ENCODE assay signal across 1 cellular context in the genomic region with DNA sequence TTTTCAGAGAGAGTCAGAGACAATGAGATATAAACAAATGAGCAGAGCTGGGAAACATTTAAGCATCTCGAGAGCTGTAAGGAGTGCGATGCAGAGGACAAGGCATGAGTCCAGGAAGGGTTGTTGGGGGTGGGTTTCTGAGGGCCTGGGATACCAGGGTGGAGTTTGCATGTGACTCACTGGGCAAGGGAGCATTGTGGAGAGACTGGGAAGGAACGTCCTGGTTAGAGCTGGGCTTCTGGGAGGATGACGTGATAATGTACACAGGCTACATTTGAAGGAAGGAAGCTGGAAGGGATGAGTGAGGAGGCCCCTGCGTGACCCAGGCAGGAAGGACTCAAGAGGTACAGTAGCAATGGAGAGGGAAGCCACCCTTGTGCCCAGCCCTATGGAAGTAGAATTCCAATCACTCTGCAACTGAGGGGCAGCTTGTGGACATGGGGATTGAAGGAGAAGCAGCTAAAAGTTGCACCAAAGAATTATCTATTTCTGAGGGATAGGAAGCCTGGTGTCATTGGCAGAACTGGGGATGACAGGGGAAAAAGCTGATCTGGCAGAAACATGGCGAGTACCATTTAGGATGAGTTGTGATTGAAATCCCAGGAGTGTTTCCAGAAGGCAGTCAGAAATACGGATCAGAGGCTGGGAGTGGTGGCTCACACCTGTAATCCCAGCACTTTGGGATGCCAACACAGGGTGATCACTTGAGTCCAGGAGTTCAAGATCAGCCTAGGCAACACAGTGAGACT.
A peak's percentile ranks its signal among the peaks of the same experiment; 100 is the strongest.
TF ChIP-seq lines count a peak whose summit lies in the region.

No MANE protein-coding gene starts in this region.

TF ChIP-seq in IMR-90, 13 proteins besides CTCF, POLR2A, EP300 and RAD21 (continued from another document):
- peak; percentile 76; the same call in 1 of the 2 replicates for TF ChIP-seq MAZ (IDR thresholded peaks at IDR 0.05; ENCODE audit: borderline replicate concordance, low read depth, low read length)
- TF ChIP-seq, protein P1, sequence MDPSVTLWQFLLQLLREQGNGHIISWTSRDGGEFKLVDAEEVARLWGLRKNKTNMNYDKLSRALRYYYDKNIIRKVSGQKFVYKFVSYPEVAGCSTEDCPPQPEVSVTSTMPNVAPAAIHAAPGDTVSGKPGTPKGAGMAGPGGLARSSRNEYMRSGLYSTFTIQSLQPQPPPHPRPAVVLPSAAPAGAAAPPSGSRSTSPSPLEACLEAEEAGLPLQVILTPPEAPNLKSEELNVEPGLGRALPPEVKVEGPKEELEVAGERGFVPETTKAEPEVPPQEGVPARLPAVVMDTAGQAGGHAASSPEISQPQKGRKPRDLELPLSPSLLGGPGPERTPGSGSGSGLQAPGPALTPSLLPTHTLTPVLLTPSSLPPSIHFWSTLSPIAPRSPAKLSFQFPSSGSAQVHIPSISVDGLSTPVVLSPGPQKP (IDR thresholded peaks at IDR 0.05; ENCODE audit: borderline replicate concordance, low read depth, low read length) = no peak
- TF ChIP-seq RCOR1 (IDR thresholded peaks at IDR 0.05; ENCODE audit: insufficient replicate concordance, low read length) = peak; percentile 8
- 0 out of 2 replicates have a peak, but pooled peaks have one; percentile 1 for TF ChIP-seq CEBPB (IDR thresholded peaks at IDR 0.05; ENCODE audit: low read depth, low read length)
- no peak for TF ChIP-seq NFE2L2 (IDR thresholded peaks at IDR 0.05; ENCODE audit: low read depth, low read length)
- peak; percentile 88 for TF ChIP-seq MAFK (IDR thresholded peaks at IDR 0.05; ENCODE audit: low read depth, low read length)
- peak; percentile 74 for TF ChIP-seq BHLHE40 (IDR thresholded peaks at IDR 0.05; ENCODE audit: low read depth, low read length)
- TF ChIP-seq RFX5 (IDR thresholded peaks at IDR 0.05; ENCODE audit: low read depth, low read length) = no peak
